8 cellular contexts compared by ENCODE assay signal in genomic region chr12:6778571-6779550, GRCh38. TPM values are rescaled to one million over a fixed set of nuclear protein-coding genes. Genes with fewer than 3 reads are reported as not detected.
A peak's percentile ranks its signal among the peaks of the same experiment; 100 is the strongest.
DNase-seq lines count a peak whose midpoint lies in the region; ATAC-seq and TF ChIP-seq lines count a peak whose summit lies in the region.

No MANE protein-coding gene starts in this region.

- TF ChIP-seq CTCF in GM10248 (IDR thresholded peaks at IDR 0.05; ENCODE audit: control extremely low read depth, extremely low read depth, low read depth, missing control alignments) = peak; percentile 99
- peak; percentile 93 to 100 (median 98) for TF ChIP-seq CTCF in prostate gland (IDR thresholded peaks at IDR 0.05)

- H3K27ac Mint-ChIP-seq in T-helper 17 cell = peak overlapping the region; percentile 77

- no peaks in the 10 kb centered on the region for H3K9me3 ChIP-seq in T-helper 17 cell (ENCODE audit: control insufficient read depth, low read length, poor library complexity, severe bottlenecking)
- H3K9me3 ChIP-seq in prostate gland = no peaks in the 10 kb centered on the region

- CTCF ChIA-PET in GM10248 (lab: Yijun Ruan, JAX) = interaction anchor here (0.7 to 9.3 kb wide), 21 partner anchors 10 to 175 kb away, joined by 3 to 117 read pairs (median 4); partner anchors contain the start of genes CD4, COPS7A, LAG3 and MLF2

- TF ChIP-seq POLR2A in prostate gland (IDR thresholded peaks at IDR 0.05) = peak; percentile 52

- no peaks in the 10 kb centered on the region for H3K27me3 ChIP-seq in prostate gland (replicated peaks; ENCODE audit: insufficient read depth)

- H3K36me3 ChIP-seq in prostate gland (no peaks in the 10 kb centered on the region), urinary bladder (ENCODE audit: insufficient read depth) (no peaks in the 10 kb centered on the region)

- H3K27me3 Mint-ChIP-seq in T-helper 17 cell = peaks cover 32% of the 10 kb centered on the region

- H3K4me1 ChIP-seq in prostate gland (replicated peaks) (peaks cover 2% of the 10 kb centered on the region), urinary bladder (ENCODE audit: insufficient read depth) (no peaks in the 10 kb centered on the region)

- DNase-seq in GM10248 (ENCODE audit: extremely low spot score) = peak; percentile 85
- DNase-seq in NCI-H187 (lab: John Stamatoyannopoulos, UW) = peak; percentile 91 to 93
- DNase-seq in T-helper 17 cell = peak; percentile 71 to 79 (median 78)
- DNase-seq in left ventricle myocardium superior = peak; percentile 95
- peak; percentile 98 for DNase-seq in prostate gland (ENCODE audit: low spot score)

- H3K4me3 ChIP-seq in prostate gland = peak overlapping the region; percentile 20 to 34
- peak overlapping the region; percentile 6 for H3K4me3 ChIP-seq in urinary bladder (ENCODE audit: low read depth, low read length)

- peak overlapping the region; percentile 96 for H3K4me3 Mint-ChIP-seq in T-helper 17 cell

- H3K27ac ChIP-seq in angular gyrus (ENCODE audit: low read depth, low read length) (peak overlapping the region; percentile 83), prostate gland (peak overlapping the region; percentile 89 to 92), urinary bladder (ENCODE audit: low read depth) (peak overlapping the region; percentile 28)

- intact Hi-C loops in left ventricle myocardium superior (cut with micrococcal nuclease) (no loop called here), prostate gland (cut with DNase I) (loop anchor here (2.0 to 5.0 kb wide), 3 partner anchors 26 to 162 kb away; partner anchors contain the start of gene MLF2)

- POLR2A ChIA-PET in GM10248 (lab: Yijun Ruan, JAX) = no interaction called here

- 3% methylated on average over 35 of the region's 35 CpGs for WGBS in prostate gland
- WGBS in urinary bladder = 3% methylated on average over 35 of the region's 35 CpGs

- peak; percentile 85 for ATAC-seq in HG02759 (IDR thresholded peaks at IDR 0.05; ENCODE audit: unreplicated experiment)
- peak; percentile 91 for ATAC-seq in T-helper 17 cell
- peak; percentile 97 for ATAC-seq in left ventricle myocardium superior

- H3K36me3 Mint-ChIP-seq in T-helper 17 cell (ENCODE audit: low read depth) = peaks cover 11% of the 10 kb centered on the region

- peaks cover 28% of the 10 kb centered on the region for H3K4me1 Mint-ChIP-seq in T-helper 17 cell

RNA-seq across cellular contexts. Expression of gene LAG3, which starts 6.5 kb away (rescaled TPM):
- total RNA-seq in T-helper 17 cell = 1 to 10 TPM; 3.8 to 4.6 TPM
- total RNA-seq in left ventricle myocardium superior = 0.37 TPM
- 10 to 100 TPM in 1 of 2 donors, under 1 TPM in 1; 0.73 to 13.1 TPM for total RNA-seq in prostate gland
- 0.21 TPM for total RNA-seq in urinary bladder
- polyA plus RNA-seq in urinary bladder = 1.6 TPM

RNA-seq across cellular contexts. Expression of gene CD4, which starts 10.5 kb away (rescaled TPM):
- 100 to 1,000 TPM; 187 to 205 TPM for total RNA-seq in T-helper 17 cell
- total RNA-seq in left ventricle myocardium superior = 8.4 TPM
- 1 to 10 TPM; 1.6 to 8.6 TPM for total RNA-seq in prostate gland
- 11.5 TPM for total RNA-seq in urinary bladder
- 21.5 TPM for polyA plus RNA-seq in urinary bladder

RNA-seq across cellular contexts. Expression of gene PTMS, which starts 12.7 kb away (rescaled TPM):
- total RNA-seq in T-helper 17 cell (10 to 100 TPM in 1 of 2 donors, 1 to 10 TPM in 1; 7.0 to 12.0 TPM), left ventricle myocardium superior (133 TPM), prostate gland (100 to 1,000 TPM; 285 to 339 TPM), urinary bladder (62.4 TPM)
- polyA plus RNA-seq in urinary bladder = 619 TPM

RNA-seq across cellular contexts. Expression of gene MLF2, which starts 25.9 kb away (rescaled TPM):
- total RNA-seq in T-helper 17 cell (100 to 1,000 TPM; 104 to 108 TPM), left ventricle myocardium superior (158 TPM), prostate gland (100 to 1,000 TPM; 267 to 282 TPM), urinary bladder (51.0 TPM)
- polyA plus RNA-seq in urinary bladder = 240 TPM

RNA-seq across cellular contexts. Expression of gene GPR162, which starts 42.8 kb away (rescaled TPM):
- total RNA-seq in T-helper 17 cell (under 1 TPM in 1 of 2 donors, not detected in 1; 0.63 TPM), left ventricle myocardium superior (5.3 TPM), prostate gland (1 to 10 TPM; 4.3 to 4.4 TPM), urinary bladder (6.4 TPM)
- polyA plus RNA-seq in urinary bladder = 18.4 TPM

Comparison
In these comparisons a context has a peak if more than half of its experiments do, and no peak if none do; other contexts are left out.
1. Peak in every context shown above with its lines: DNase-seq, ATAC-seq, H3K4me3 ChIP-seq and H3K27ac ChIP-seq.
2. H3K27ac ChIP-seq: peak in every context shown above with its lines; median percentile 90 in prostate gland; 83 in angular gyrus; 28 in urinary bladder.
3. RNA of gene CD4, which starts 10.5 kb away (total RNA-seq): 187 to 205 TPM in T-helper 17 cell; 11.5 TPM in urinary bladder (single experiment), 1.6 to 8.6 TPM in prostate gland and 8.4 TPM in left ventricle myocardium superior (single experiment); every median in the first group is over 10 times any median in the second.